Comparison of ENCODE assay signal across 8 cellular contexts in the genomic region with DNA sequence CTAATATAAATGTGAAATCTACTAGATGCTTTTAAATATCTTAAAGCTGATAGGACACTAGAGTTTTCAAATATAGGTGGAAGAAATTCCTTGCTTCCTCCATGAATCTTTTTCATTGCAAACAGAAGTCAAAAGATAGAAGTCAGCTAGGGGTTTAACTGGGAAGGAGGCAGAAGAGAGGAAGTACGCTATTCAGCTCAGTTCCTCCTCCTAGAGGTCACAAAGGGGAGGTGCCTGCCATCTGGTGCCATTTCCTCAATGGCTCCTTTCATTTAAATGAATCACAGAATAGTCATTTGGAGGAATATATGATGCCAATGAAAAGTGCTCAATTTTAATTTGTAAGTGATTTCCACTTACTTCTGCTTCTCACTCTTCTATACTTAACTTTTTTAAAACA. TPM values are rescaled to one million over a fixed set of nuclear protein-coding genes. Genes with fewer than 3 reads are reported as not detected.
DNase-seq lines count a peak whose midpoint lies in the region; ATAC-seq and TF ChIP-seq lines count a peak whose summit lies in the region.

No MANE protein-coding gene starts in this region.

- intact Hi-C loops in HCT116 (cut with micrococcal nuclease), result no loop called here

- POLR2A ChIA-PET in HCT116 (lab: Charles Lee), result no interaction called here

- peak; percentile 36 for TF ChIP-seq RAD21 in HCT116 (IDR thresholded peaks at IDR 0.05; ENCODE audit: low read depth)

- H3K9me3 ChIP-seq in HCT116 (ENCODE audit: control insufficient read depth in 1 of 2, insufficient read depth in 1 of 2, low read depth in 1 of 2, low read length in 2 of 2), result no peaks in the 10 kb centered on the region

- peak; percentile 8 to 55 (median 53); a peak in 4 of 6 replicates for TF ChIP-seq CTCF in HCT116 (IDR thresholded peaks at IDR 0.05 in 2 of 3, conservative IDR thresholded peaks at IDR 0.05 in 1 of 3; ENCODE audit: borderline replicate concordance in 1 of 3, insufficient read depth in 1 of 3, low read depth in 2 of 3, low read length in 2 of 3)
- TF ChIP-seq CTCF in brain microvascular endothelial cell (IDR thresholded peaks at IDR 0.05; ENCODE audit: low read depth, low read length, missing control alignments), result peak; percentile 64

- H3K4me1 Mint-ChIP-seq in stimulated activated memory B cell treated with anti-CD40 and anti-IgM and Interleukin-4, amounts not matched to agents 10 μg/mL and 1 μg/mL and 100 μg/mL, for 72 hours, result no peaks in the 10 kb centered on the region

- in situ Hi-C loops in brain microvascular endothelial cell (cut with HindIII; ENCODE audit: low pct_ligation_motif_present, low sequenced_read_pairs), result no loop called here

- H3K4me3 Mint-ChIP-seq in stimulated activated memory B cell treated with anti-CD40 and anti-IgM and Interleukin-4, amounts not matched to agents 10 μg/mL and 1 μg/mL and 100 μg/mL, for 72 hours, result no peak overlapping the region

- H2AFZ ChIP-seq in HCT116 (ENCODE audit: low read depth, low read length, poor library complexity, severe bottlenecking), result peak overlapping the region; percentile 19

- RAD21 ChIA-PET in HCT116 (lab: Charles Lee; ENCODE audit: low non-redundant PET in 1 of 2, low total read pairs in 2 of 2, uncharacterized antibody in 2 of 2, unreplicated experiment in 2 of 2), result no interaction called here

- H3K9me3 Mint-ChIP-seq in stimulated activated memory B cell treated with anti-CD40 and anti-IgM and Interleukin-4, amounts not matched to agents 10 μg/mL and 1 μg/mL and 100 μg/mL, for 72 hours, result no peaks in the 10 kb centered on the region

- H3K9me2 ChIP-seq in HCT116 (ENCODE audit: insufficient read depth), result no peaks in the 10 kb centered on the region

- TF ChIP-seq POLR2A in HCT116 (IDR thresholded peaks at IDR 0.05; ENCODE audit: borderline replicate concordance, extremely low read depth, insufficient read depth, insufficient read length), result no peak

- H3K27me3 Mint-ChIP-seq in stimulated activated memory B cell treated with anti-CD40 and anti-IgM and Interleukin-4, amounts not matched to agents 10 μg/mL and 1 μg/mL and 100 μg/mL, for 72 hours, result no peaks in the 10 kb centered on the region

- peaks cover 7% of the 10 kb centered on the region; the same call in 1 of the 2 replicates for H3K27me3 ChIP-seq in HCT116 (ENCODE audit: insufficient read depth, low read length)
- no peaks in the 10 kb centered on the region for H3K27me3 ChIP-seq in brain microvascular endothelial cell (replicated peaks)

- no peaks in the 10 kb centered on the region for H3K79me2 ChIP-seq in HCT116 (ENCODE audit: insufficient read depth, low read length)

- H4K20me1 ChIP-seq in HCT116 (ENCODE audit: insufficient read depth), result no peaks in the 10 kb centered on the region

- H3K27ac ChIP-seq in HCT116 (ENCODE audit: low read depth, low read length) (no peak overlapping the region), brain microvascular endothelial cell (no peak overlapping the region)

- peak; percentile 85 for ATAC-seq in HCT116
- ATAC-seq in stimulated activated memory B cell treated with anti-CD40 and anti-IgM and Interleukin-4, amounts not matched to agents 10 μg/mL and 1 μg/mL and 100 μg/mL, for 72 hours, result peak; percentile 63

- CTCF ChIA-PET in HCT116 (lab: Charles Lee), result interaction anchor here (0.9 to 1.6 kb wide), 8 partner anchors 9 to 460 kb away, joined by 3 to 6 read pairs (median 4); no protein-coding TSS in a partner anchor

- H3K27ac Mint-ChIP-seq in stimulated activated memory B cell treated with anti-CD40 and anti-IgM and Interleukin-4, amounts not matched to agents 10 μg/mL and 1 μg/mL and 100 μg/mL, for 72 hours, result no peak overlapping the region

- no peak overlapping the region for H3K9ac ChIP-seq in HCT116 (ENCODE audit: low read length)

- no peak overlapping the region for H3K4me2 ChIP-seq in HCT116 (ENCODE audit: low read length)

- H3K4me3 ChIP-seq in HCT116 (replicated peaks in 1 of 2; ENCODE audit: low read depth in 1 of 2, low read length in 2 of 2), result no peak overlapping the region
- H3K4me3 ChIP-seq in brain microvascular endothelial cell (ENCODE audit: low read depth, low read length), result no peak overlapping the region

- H3K36me3 Mint-ChIP-seq in stimulated activated memory B cell treated with anti-CD40 and anti-IgM and Interleukin-4, amounts not matched to agents 10 μg/mL and 1 μg/mL and 100 μg/mL, for 72 hours, result no peaks in the 10 kb centered on the region

- H3K4me1 ChIP-seq in HCT116 (ENCODE audit: control insufficient read depth in 1 of 2, insufficient read depth in 2 of 2, low read length in 2 of 2), result no peaks in the 10 kb centered on the region

- H3K36me3 ChIP-seq in HCT116 (ENCODE audit: control insufficient read depth in 1 of 2, insufficient read depth in 2 of 2, low read length in 2 of 2), result no peaks in the 10 kb centered on the region
- no peaks in the 10 kb centered on the region for H3K36me3 ChIP-seq in brain microvascular endothelial cell (replicated peaks)

- no TSS peak for BruUV-seq in HCT116 (replicated peaks; lab: Mats Ljungman, UMichigan)

- DNase-seq in stimulated activated CD4-positive, alpha-beta T cell treated with anti-CD3 and anti-CD28 coated beads, Interleukin-15, amount 100 ng/mL, for 24 hours, result peak; percentile 41
- DNase-seq in stimulated activated CD4-positive, alpha-beta T cell treated with anti-CD3 and anti-CD28 coated beads, Interleukin-4, amount 100 ng/mL, for 24 hours, result no peak
- DNase-seq in HCT116 (ENCODE audit: low read depth, low spot score), result peak; percentile 21
- peak; percentile 57 for DNase-seq in LHCN-M2 (ENCODE audit: low read depth)
- no peak for DNase-seq in brain microvascular endothelial cell
- DNase-seq in ecto neural progenitor cell (ENCODE audit: low spot score), result no peak
- DNase-seq in C1 segment of cervical spinal cord (lab: John Stamatoyannopoulos, UW), result no peak

TF ChIP-seq in HCT116, 20 proteins besides CTCF, POLR2A, EP300 and RAD21:
- no peak for TF ChIP-seq CEBPB (IDR thresholded peaks at IDR 0.05; ENCODE audit: low read depth)
- TF ChIP-seq ELF1 (IDR thresholded peaks at IDR 0.05; ENCODE audit: borderline replicate concordance, low read depth), result no peak
- no peak for TF ChIP-seq JUND (IDR thresholded peaks at IDR 0.05)
- no peak for TF ChIP-seq SIN3A (IDR thresholded peaks at IDR 0.05; ENCODE audit: low read depth)
- TF ChIP-seq CBX3 (IDR thresholded peaks at IDR 0.05; ENCODE audit: low read depth), result no peak
- TF ChIP-seq SP1 (IDR thresholded peaks at IDR 0.05; ENCODE audit: low read depth), result no peak
- no peak for TF ChIP-seq YY1 (IDR thresholded peaks at IDR 0.05; ENCODE audit: extremely low read depth, insufficient replicate concordance, low read depth, low read length)
- TF ChIP-seq, protein P1, sequence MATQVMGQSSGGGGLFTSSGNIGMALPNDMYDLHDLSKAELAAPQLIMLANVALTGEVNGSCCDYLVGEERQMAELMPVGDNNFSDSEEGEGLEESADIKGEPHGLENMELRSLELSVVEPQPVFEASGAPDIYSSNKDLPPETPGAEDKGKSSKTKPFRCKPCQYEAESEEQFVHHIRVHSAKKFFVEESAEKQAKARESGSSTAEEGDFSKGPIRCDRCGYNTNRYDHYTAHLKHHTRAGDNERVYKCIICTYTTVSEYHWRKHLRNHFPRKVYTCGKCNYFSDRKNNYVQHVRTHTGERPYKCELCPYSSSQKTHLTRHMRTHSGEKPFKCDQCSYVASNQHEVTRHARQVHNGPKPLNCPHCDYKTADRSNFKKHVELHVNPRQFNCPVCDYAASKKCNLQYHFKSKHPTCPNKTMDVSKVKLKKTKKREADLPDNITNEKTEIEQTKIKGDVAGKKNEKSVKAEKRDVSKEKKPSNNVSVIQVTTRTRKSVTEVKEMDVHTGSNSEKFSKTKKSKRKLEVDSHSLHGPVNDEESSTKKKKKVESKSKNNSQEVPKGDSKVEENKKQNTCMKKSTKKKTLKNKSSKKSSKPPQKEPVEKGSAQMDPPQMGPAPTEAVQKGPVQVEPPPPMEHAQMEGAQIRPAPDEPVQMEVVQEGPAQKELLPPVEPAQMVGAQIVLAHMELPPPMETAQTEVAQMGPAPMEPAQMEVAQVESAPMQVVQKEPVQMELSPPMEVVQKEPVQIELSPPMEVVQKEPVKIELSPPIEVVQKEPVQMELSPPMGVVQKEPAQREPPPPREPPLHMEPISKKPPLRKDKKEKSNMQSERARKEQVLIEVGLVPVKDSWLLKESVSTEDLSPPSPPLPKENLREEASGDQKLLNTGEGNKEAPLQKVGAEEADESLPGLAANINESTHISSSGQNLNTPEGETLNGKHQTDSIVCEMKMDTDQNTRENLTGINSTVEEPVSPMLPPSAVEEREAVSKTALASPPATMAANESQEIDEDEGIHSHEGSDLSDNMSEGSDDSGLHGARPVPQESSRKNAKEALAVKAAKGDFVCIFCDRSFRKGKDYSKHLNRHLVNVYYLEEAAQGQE (IDR thresholded peaks at IDR 0.05; ENCODE audit: low read depth), result no peak
- no peak for TF ChIP-seq ZNF274 (IDR thresholded peaks at IDR 0.05; ENCODE audit: low read depth, low read length)
- TF ChIP-seq FOSL1 (IDR thresholded peaks at IDR 0.05; ENCODE audit: low read depth), result no peak
- no peak for TF ChIP-seq EZH2phosphoT487 (IDR thresholded peaks at IDR 0.05; ENCODE audit: borderline replicate concordance)

RNA-seq across cellular contexts. Expression of a gene that starts 8.5 kb away (rescaled TPM):
- total RNA-seq in HCT116 (2021; ENCODE audit: unreplicated experiment), result not detected
- polyA plus RNA-seq in HCT116 (2012), result 0.04 and 0.07 TPM in 2 replicates
- 21.3 and 23.0 TPM in 2 replicates for total RNA-seq in LHCN-M2 (2014; rRNA removed)
- 0.46 TPM for polyA plus RNA-seq in LHCN-M2 (2012)

Comparison
In these comparisons a context has a peak if more than half of its experiments do, and no peak if none do; other contexts are left out.
1. DNase-seq: peak in stimulated activated CD4-positive, alpha-beta T cell treated with anti-CD3 and anti-CD28 coated beads, Interleukin-15, amount 100 ng/mL, for 24 hours (single experiment), HCT116 (single experiment) and LHCN-M2 (single experiment); none in stimulated activated CD4-positive, alpha-beta T cell treated with anti-CD3 and anti-CD28 coated beads, Interleukin-4, amount 100 ng/mL, for 24 hours (single experiment), brain microvascular endothelial cell (single experiment), ecto neural progenitor cell (single experiment) and C1 segment of cervical spinal cord (0 of 14).
2. RNA of a gene that starts 8.5 kb away (total RNA-seq): 21.3 to 23.0 TPM in LHCN-M2; not detected in HCT116 (single experiment); every median in the first group is over 10 times any median in the second.